Comparison of ENCODE assay signal across 26 cellular contexts in genomic region chrX:44878780-44879179, GRCh38. TPM values are rescaled to one million over a fixed set of nuclear protein-coding genes. Genes with fewer than 3 reads are reported as not detected.
"Had no signal": no experiment of that assay in that cellular context is flagged by ENCODE, and none has a peak within 500 bp of the region (broad histone marks: within the 10 kb centered on the region; RNA-seq: fewer than 3 reads in every experiment).

No MANE protein-coding gene starts in this region.

- H3K9me3 Mint-ChIP-seq: activated B cell treated with CpG ODN at 0.5 μM for 24 hours; activated CD4-positive, alpha-beta memory T cell treated with anti-CD3 and anti-CD28 coated beads for 36 hours; activated CD4-positive, alpha-beta T cell treated with anti-CD3 and anti-CD28 coated beads, Interleukin-2, amount 10 ng/mL, durations not matched to agents 24 days and 14 days; activated T-cell treated with anti-CD3 and anti-CD28 coated beads, Interleukin-2, amount 50 U/mL, for 4 hours had no signal

- H3K36me3 ChIP-seq: brain microvascular endothelial cell, cardiac muscle cell, Peyer's patch had no signal

- ATAC-seq: activated T-cell treated with anti-CD3 and anti-CD28 coated beads, Interleukin-2, amount 50 U/mL, for 4 hours; SK-N-SH treated with all-trans-retinoic acid at 6 μM for 48 hours; T-helper 17 cell had no signal

- H3K4me1 ChIP-seq: Peyer's patch, SJSA1 had no signal

- H3K9me3 ChIP-seq: Peyer's patch, SJSA1 had no signal

- H3K27me3 ChIP-seq: brain microvascular endothelial cell, cardiac muscle cell, Peyer's patch, SJSA1 had no signal

- DNase-seq: activated B cell treated with CpG ODN at 0.5 μM for 24 hours; activated CD4-positive, alpha-beta memory T cell treated with anti-CD3 and anti-CD28 coated beads for 36 hours; activated CD4-positive, alpha-beta T cell treated with anti-CD3 and anti-CD28 coated beads for 1 hour; activated CD4-positive, alpha-beta T cell treated with anti-CD3 and anti-CD28 coated beads, Interleukin-2, amount 10 ng/mL, durations not matched to agents 24 days and 14 days; activated CD8-positive, alpha-beta memory T cell treated with anti-CD3 and anti-CD28 coated beads for 24 hours; activated effector memory CD4-positive, alpha-beta T cell treated with anti-CD3 and anti-CD28 coated beads, Interleukin-2, amount 50 U/mL, for 16 hours; activated naive CD4-positive, alpha-beta T cell treated with Interleukin-2 at 50 U/mL for 16 hours; activated T-cell treated with anti-CD3 and anti-CD28 coated beads, Interleukin-2, amount 50 U/mL, for 4 hours; amygdala; brain microvascular endothelial cell; MM.1S; NCI-H1105; NCI-H1436; NCI-H1694 treated with DMSO at 0.1 percent for 48 hours; NCI-H2029 treated with DMSO at 0.1 percent for 48 hours; NCI-H510A treated with DMSO at 0.1 percent for 48 hours; NCI-H69; Peyer's patch; SHP77; T-helper 17 cell; T-helper 9 cell had no signal

- H3K4me2 ChIP-seq: KMS-11 had no signal

- H3K27me3 Mint-ChIP-seq: activated B cell treated with CpG ODN at 0.5 μM for 24 hours; activated CD4-positive, alpha-beta memory T cell treated with anti-CD3 and anti-CD28 coated beads for 36 hours; activated CD4-positive, alpha-beta T cell treated with anti-CD3 and anti-CD28 coated beads, Interleukin-2, amount 10 ng/mL, durations not matched to agents 24 days and 14 days; activated naive CD8-positive, alpha-beta T cell; T-helper 17 cell had no signal

- H3K27ac ChIP-seq: brain microvascular endothelial cell, cardiac muscle cell, KMS-11, Peyer's patch, SJSA1 had no signal

- H3K36me3 Mint-ChIP-seq: activated naive CD8-positive, alpha-beta T cell had no signal

- H3K9ac ChIP-seq: KMS-11 had no signal

- H3K4me3 ChIP-seq: cardiac muscle cell, Peyer's patch, SJSA1 had no signal

- H3K27ac Mint-ChIP-seq: activated B cell treated with CpG ODN at 0.5 μM for 24 hours; activated CD4-positive, alpha-beta memory T cell treated with anti-CD3 and anti-CD28 coated beads for 36 hours; activated CD4-positive, alpha-beta T cell treated with anti-CD3 and anti-CD28 coated beads, Interleukin-2, amount 10 ng/mL, durations not matched to agents 24 days and 14 days; activated naive CD8-positive, alpha-beta T cell; T-helper 17 cell had no signal

- H3K4me3 Mint-ChIP-seq: activated B cell treated with CpG ODN at 0.5 μM for 24 hours; activated CD4-positive, alpha-beta memory T cell treated with anti-CD3 and anti-CD28 coated beads for 36 hours; activated CD4-positive, alpha-beta T cell treated with anti-CD3 and anti-CD28 coated beads, Interleukin-2, amount 10 ng/mL, durations not matched to agents 24 days and 14 days; activated naive CD8-positive, alpha-beta T cell; activated T-cell treated with anti-CD3 and anti-CD28 coated beads, Interleukin-2, amount 50 U/mL, for 4 hours; T-helper 17 cell had no signal

RNA-seq across cellular contexts. Expression of gene DUSP21, which starts 35.0 kb away (rescaled TPM):
- total RNA-seq: activated B cell treated with CpG ODN at 0.5 μM for 24 hours; activated CD4-positive, alpha-beta memory T cell treated with anti-CD3 and anti-CD28 coated beads for 36 hours; activated CD4-positive, alpha-beta T cell treated with anti-CD3 and anti-CD28 coated beads, Interleukin-2, amount 10 ng/mL, durations not matched to agents 24 days and 14 days; activated T-cell treated with anti-CD3 and anti-CD28 coated beads, Interleukin-2, amount 50 U/mL, for 4 hours; cardiac muscle cell; Peyer's patch; SJSA1; T-helper 17 cell had no signal
- polyA plus RNA-seq: cardiac muscle cell had no signal
